22 cellular contexts compared by ENCODE assay signal in the genomic region with DNA sequence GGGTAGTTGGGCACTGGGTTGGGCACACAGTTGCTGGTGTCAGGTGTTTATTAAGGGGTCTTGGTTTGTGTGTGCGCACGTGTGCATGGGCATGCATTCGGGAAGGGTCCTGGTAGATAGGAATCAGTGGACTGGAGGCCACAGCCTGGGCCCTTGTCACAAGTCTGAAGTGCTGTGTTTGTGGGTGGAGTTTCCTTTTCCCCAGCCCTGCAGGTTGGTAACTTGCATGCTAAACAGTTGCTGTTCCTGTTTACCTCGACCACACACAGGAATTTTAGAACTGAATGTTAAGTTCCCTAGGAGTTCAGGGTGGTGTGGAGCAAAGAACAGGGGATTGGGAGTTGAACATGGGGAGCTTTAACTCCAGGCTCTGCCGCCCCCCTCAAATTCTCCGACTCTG. TPM values are rescaled to one million over a fixed set of nuclear protein-coding genes. Genes with fewer than 3 reads are reported as not detected.
DNase-seq lines count a peak whose midpoint lies in the region; ATAC-seq and TF ChIP-seq lines count a peak whose summit lies in the region.
"Had no signal": no experiment of that assay in that cellular context is flagged by ENCODE, and none has a peak within 500 bp of the region (broad histone marks: within the 10 kb centered on the region; RNA-seq: fewer than 3 reads in every experiment).

No MANE protein-coding gene starts in this region.

- intact Hi-C loops in gastrocnemius medialis (cut with DNase I; ENCODE audit: low total_unique reads) (loop anchor here (10.0 kb wide), 1 partner anchor 281 kb away; no protein-coding TSS in a partner anchor), esophagus squamous epithelium (cut with DNase I) (no loop called here)

- no peak for TF ChIP-seq CTCF in epithelial cell of proximal tubule (conservative IDR thresholded peaks at IDR 0.05; ENCODE audit: low read depth, low read length)
- TF ChIP-seq CTCF in gastrocnemius medialis (IDR thresholded peaks at IDR 0.05 in 4 of 5, conservative IDR thresholded peaks at IDR 0.05 in 1 of 5), result no peak
- TF ChIP-seq CTCF in esophagus squamous epithelium (IDR thresholded peaks at IDR 0.05), result no peak

- in situ Hi-C loops in KBM-7 (cut with MboI; ENCODE audit: low pct_unique_long_range_greater_than_20kb, low sequenced_read_pairs), result no loop called here
- in situ Hi-C loops in gastrocnemius medialis (cut with MboI; ENCODE audit: low sequenced_read_pairs in 4 of 4), result no loop called here

- peak overlapping the region; percentile 85 to 92 (median 86) for H3K27ac ChIP-seq in gastrocnemius medialis
- H3K27ac ChIP-seq in esophagus squamous epithelium, result peak overlapping the region in 2 of 4 donors; percentile 21 to 80
- H3K27ac ChIP-seq: SK-N-MC, VCaP had no signal

- peak; percentile 24 for DNase-seq in KBM-7
- peak; percentile 25 for DNase-seq in MV-4-11 (lab: John Stamatoyannopoulos, UW)
- DNase-seq in epithelial cell of proximal tubule (ENCODE audit: low read depth), result no peak
- DNase-seq in gastrocnemius medialis, result no peak
- DNase-seq in esophagus squamous epithelium (lab: John Stamatoyannopoulos, UW), result no peak
- no peak for DNase-seq in NCI-H524 treated with DMSO at 0.1 percent for 48 hours (lab: John Stamatoyannopoulos, UW)
- DNase-seq in D341Med (ENCODE audit: low spot score), result no peak
- DNase-seq: activated CD8-positive, alpha-beta T cell treated with anti-CD3 and anti-CD28 coated beads, Interleukin-2, amount 10 ng/mL, durations not matched to agents 7 days and 5 days; activated naive CD8-positive, alpha-beta T cell treated with anti-CD3 and anti-CD28 coated beads, Interleukin-2, amount 50 U/mL, for 24 hours; activated T-cell treated with anti-CD3 and anti-CD28 coated beads, Interleukin-2, amount 50 U/mL, for 72 hours; hippocampal formation; NCI-H1105 treated with DMSO at 0.1 percent for 48 hours; NCI-H69; nucleus accumbens; sigmoid colon; stimulated activated CD4-positive, alpha-beta T cell treated with anti-CD3 and anti-CD28 coated beads, Interleukin-2, amount 100 ng/mL, for 48 hours; substantia nigra had no signal

- WGBS in esophagus squamous epithelium, 2 donors, result 79 to 95% methylated on average over 4 to 6 of the region's 6 CpGs

- ATAC-seq in gastrocnemius medialis, result no peak
- ATAC-seq: activated CD8-positive, alpha-beta T cell treated with anti-CD3 and anti-CD28 coated beads, Interleukin-2, amount 10 ng/mL, durations not matched to agents 7 days and 5 days; activated naive CD8-positive, alpha-beta T cell treated with anti-CD3 and anti-CD28 coated beads, Interleukin-2, amount 50 U/mL, for 24 hours; activated T-cell treated with anti-CD3 and anti-CD28 coated beads, Interleukin-2, amount 50 U/mL, for 72 hours; Panc1 had no signal

- no peak for TF ChIP-seq POLR2A in gastrocnemius medialis (IDR thresholded peaks at IDR 0.05)
- TF ChIP-seq POLR2A in esophagus squamous epithelium (IDR thresholded peaks at IDR 0.05), result no peak

- H3K9me3 ChIP-seq in gastrocnemius medialis (no peaks in the 10 kb centered on the region), esophagus squamous epithelium (no peaks in the 10 kb centered on the region)
- H3K9me3 ChIP-seq: sigmoid colon had no signal

- H3K27me3 ChIP-seq in gastrocnemius medialis (no peaks in the 10 kb centered on the region), esophagus squamous epithelium (no peaks in the 10 kb centered on the region)

- H3K36me3 ChIP-seq in gastrocnemius medialis (no peaks in the 10 kb centered on the region), esophagus squamous epithelium (no peaks in the 10 kb centered on the region)
- H3K36me3 ChIP-seq: BLaER1 treated with 17β-estradiol and CSF1 and Interleukin-3, amounts not matched to agents 10 nM and 100 nM; sigmoid colon had no signal

- peaks cover 16 to 21% of the 10 kb centered on the region in 2 donors for H3K4me1 ChIP-seq in gastrocnemius medialis
- peaks cover 0 to 21% (median 3%) of the 10 kb centered on the region in 3 donors for H3K4me1 ChIP-seq in esophagus squamous epithelium

- H3K4me3 ChIP-seq in epithelial cell of proximal tubule (ENCODE audit: low read depth, low read length) (peak overlapping the region; percentile 68), gastrocnemius medialis (peak overlapping the region; percentile 10 to 82 (median 70)), esophagus squamous epithelium (peak overlapping the region in 2 of 4 donors; percentile 54 to 70)
- H3K4me3 ChIP-seq: SK-N-MC had no signal

RNA-seq across cellular contexts. Expression of a gene that starts 48.8 kb away (rescaled TPM):
- total RNA-seq in epithelial cell of proximal tubule (7.7 and 9.5 TPM in 2 replicates), gastrocnemius medialis (1 to 10 TPM; 6.6 to 9.4 (median 9.1) TPM), esophagus squamous epithelium (1 to 10 TPM in 3 of 4 donors, under 1 TPM in 1; 0.95 to 9.9 (median 2.1) TPM)
- total RNA-seq: bronchial epithelial cell had no signal

Comparison
In these comparisons a context has a peak if more than half of its experiments do, and no peak if none do; other contexts are left out.
1. DNase-seq: peak in KBM-7 (single experiment) and MV-4-11 (single experiment); none in epithelial cell of proximal tubule (single experiment), gastrocnemius medialis (0 of 2), esophagus squamous epithelium (single experiment), NCI-H524 treated with DMSO at 0.1 percent for 48 hours (single experiment) and D341Med (single experiment).